13 cellular contexts compared by ENCODE assay signal in the genomic region with DNA sequence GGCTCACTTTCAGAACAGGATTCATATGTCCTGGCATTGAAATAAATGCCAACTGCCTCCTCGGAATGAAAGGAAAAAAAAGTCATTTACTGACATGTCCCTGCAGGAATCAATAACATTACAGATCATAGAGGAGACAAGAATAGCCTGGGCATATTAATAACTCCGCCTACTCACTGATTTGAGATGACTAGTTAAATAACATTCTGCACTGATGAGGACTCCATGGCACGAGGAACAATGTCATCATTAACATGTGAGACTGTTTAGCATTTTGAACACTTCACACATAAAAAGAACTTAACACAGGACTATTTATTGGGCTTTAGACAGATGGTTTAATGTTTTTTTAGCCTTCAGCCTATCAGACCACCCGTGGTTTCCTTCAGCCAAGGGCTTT.
A peak's percentile ranks its signal among the peaks of the same experiment; 100 is the strongest.
DNase-seq lines count a peak whose midpoint lies in the region; TF ChIP-seq lines count a peak whose summit lies in the region.
"Had no signal": no experiment of that assay in that cellular context is flagged by ENCODE, and none has a peak within 500 bp of the region (broad histone marks: within the 10 kb centered on the region; RNA-seq: fewer than 3 reads in every experiment).

No MANE protein-coding gene starts in this region.

- POLR2A ChIA-PET in HEK293 (lab: Yijun Ruan, JAX), result no interaction called here

- H3K9ac ChIP-seq in endodermal cell (ENCODE audit: extremely low read depth, low read length, poor library complexity, severe bottlenecking), result no peak overlapping the region
- H3K9ac ChIP-seq: GM23248 had no signal

- H3K27me3 ChIP-seq in endodermal cell (ENCODE audit: control insufficient read depth, insufficient read depth, low read length, poor library complexity, severe bottlenecking), result peaks cover 46% of the 10 kb centered on the region

- H3K36me3 Mint-ChIP-seq in glutamatergic neuron (ENCODE audit: unreplicated experiment) (no peaks in the 10 kb centered on the region), endodermal cell (ENCODE audit: low read depth) (no peaks in the 10 kb centered on the region)

- WGBS in endodermal cell (ENCODE audit: insufficient coverage in 1 of 2, insufficient read length in 1 of 2), 2 experiments, result 80 to 85% methylated on average over 2 to 4 of the region's 4 CpGs

- no peak overlapping the region for H3K27ac ChIP-seq in HEK293 (ENCODE audit: extremely low read depth, low read depth, low read length)
- H3K27ac ChIP-seq in endodermal cell (ENCODE audit: low read depth, low read length), result no peak overlapping the region
- H3K27ac ChIP-seq: 22Rv1, C4-2B, GM23248 had no signal

- peak overlapping the region; percentile 28 for H3K27ac Mint-ChIP-seq in glutamatergic neuron (ENCODE audit: unreplicated experiment)
- H3K27ac Mint-ChIP-seq in endodermal cell, result no peak overlapping the region
- H3K27ac Mint-ChIP-seq: T-helper 17 cell had no signal

- H3K4me1 Mint-ChIP-seq in glutamatergic neuron (ENCODE audit: low read depth, unreplicated experiment), result peaks cover 30% of the 10 kb centered on the region
- peaks cover 5% of the 10 kb centered on the region for H3K4me1 Mint-ChIP-seq in endodermal cell
- H3K4me1 Mint-ChIP-seq: T-helper 17 cell had no signal

- H3K4me3 ChIP-seq in HEK293 (ENCODE audit: low read depth, low read length), result no peak overlapping the region
- no peak overlapping the region for H3K4me3 ChIP-seq in endodermal cell (ENCODE audit: low read length)
- H3K4me3 ChIP-seq: GM23248 had no signal

- peaks cover 10% of the 10 kb centered on the region for H3K9me3 Mint-ChIP-seq in glutamatergic neuron (ENCODE audit: unreplicated experiment)
- no peaks in the 10 kb centered on the region for H3K9me3 Mint-ChIP-seq in endodermal cell

- H3K27me3 Mint-ChIP-seq in glutamatergic neuron (ENCODE audit: unreplicated experiment) (peaks cover 2% of the 10 kb centered on the region), endodermal cell (ENCODE audit: insufficient read depth) (peaks cover 57% of the 10 kb centered on the region)

- CTCF ChIA-PET in HEK293 (lab: Yijun Ruan, JAX), result interaction anchor here (1.1 to 1.3 kb wide), 2 partner anchors 22 to 46 kb away, joined by 4 to 6 read pairs; no protein-coding TSS in a partner anchor

- TF ChIP-seq CTCF in HEK293 (tag by site-specific recombination; IDR thresholded peaks at IDR 0.05), result no peak
- TF ChIP-seq CTCF in glutamatergic neuron (IDR thresholded peaks at IDR 0.05; ENCODE audit: partially characterized antibody, unreplicated experiment), result no peak
- TF ChIP-seq CTCF in endodermal cell (conservative IDR thresholded peaks at IDR 0.05), result no peak

- no peaks in the 10 kb centered on the region for H3K36me3 ChIP-seq in HEK293 (ENCODE audit: control insufficient read depth in 2 of 2, insufficient read depth in 1 of 2, low read length in 2 of 2)
- H3K36me3 ChIP-seq in endodermal cell (ENCODE audit: control insufficient read depth, insufficient read depth, low read length), result no peaks in the 10 kb centered on the region

- DNase-seq in DMS79 treated with DMSO at 0.1 percent for 48 hours (lab: John Stamatoyannopoulos, UW), result peak; percentile 26
- no peak for DNase-seq in DMS79 (lab: John Stamatoyannopoulos, UW)
- DNase-seq in NCI-H69 (lab: John Stamatoyannopoulos, UW), result peak; percentile 63
- DNase-seq in glutamatergic neuron, result no peak
- no peak for DNase-seq in activated naive CD4-positive, alpha-beta T cell treated with anti-CD3 and anti-CD28 coated beads, Interleukin-2, amount 50 U/mL, for 16 hours
- DNase-seq in endodermal cell, result no peak
- no peak for DNase-seq in NCI-H2029 (lab: John Stamatoyannopoulos, UW)
- DNase-seq: GM23248, MM.1S, T-helper 17 cell had no signal

- H3K4me1 ChIP-seq in HEK293 (ENCODE audit: control insufficient read depth, insufficient read depth, low read length), result peaks cover 15% of the 10 kb centered on the region
- peaks cover 8% of the 10 kb centered on the region for H3K4me1 ChIP-seq in endodermal cell (ENCODE audit: control insufficient read depth, insufficient read depth, low read length)

- H3K9me3 ChIP-seq in HEK293 (ENCODE audit: control insufficient read depth, insufficient read depth, low read depth, low read length), result no peaks in the 10 kb centered on the region
- no peaks in the 10 kb centered on the region for H3K9me3 ChIP-seq in endodermal cell (ENCODE audit: control insufficient read depth, low read length)

- H3K4me3 Mint-ChIP-seq in glutamatergic neuron (ENCODE audit: unreplicated experiment) (no peak overlapping the region), endodermal cell (no peak overlapping the region)
- H3K4me3 Mint-ChIP-seq: T-helper 17 cell had no signal

TF ChIP-seq in HEK293, 187 proteins besides CTCF, POLR2A, EP300 and RAD21:
- TF ChIP-seq ZNF16 (tag by site-specific recombination; IDR thresholded peaks at IDR 0.05; ENCODE audit: low read depth), result no peak
- peak; percentile 12; the same call in 1 of the 2 replicates for TF ChIP-seq GLIS1 (tag by site-specific recombination; IDR thresholded peaks at IDR 0.05)
- TF ChIP-seq, protein P1, sequence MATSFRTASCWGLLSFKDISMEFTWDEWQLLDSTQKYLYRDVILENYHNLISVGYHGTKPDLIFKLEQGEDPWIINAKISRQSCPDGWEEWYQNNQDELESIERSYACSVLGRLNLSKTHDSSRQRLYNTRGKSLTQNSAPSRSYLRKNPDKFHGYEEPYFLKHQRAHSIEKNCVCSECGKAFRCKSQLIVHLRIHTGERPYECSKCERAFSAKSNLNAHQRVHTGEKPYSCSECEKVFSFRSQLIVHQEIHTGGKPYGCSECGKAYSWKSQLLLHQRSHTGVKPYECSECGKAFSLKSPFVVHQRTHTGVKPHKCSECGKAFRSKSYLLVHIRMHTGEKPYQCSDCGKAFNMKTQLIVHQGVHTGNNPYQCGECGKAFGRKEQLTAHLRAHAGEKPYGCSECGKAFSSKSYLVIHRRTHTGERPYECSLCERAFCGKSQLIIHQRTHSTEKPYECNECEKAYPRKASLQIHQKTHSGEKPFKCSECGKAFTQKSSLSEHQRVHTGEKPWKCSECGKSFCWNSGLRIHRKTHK (tag by site-specific recombination; IDR thresholded peaks at IDR 0.05), result no peak

Comparison
In these comparisons a context has a peak if more than half of its experiments do, and no peak if none do; other contexts are left out.
1. DNase-seq: peak in DMS79 treated with DMSO at 0.1 percent for 48 hours (single experiment) and NCI-H69 (single experiment); none in DMS79 (single experiment), glutamatergic neuron (single experiment), activated naive CD4-positive, alpha-beta T cell treated with anti-CD3 and anti-CD28 coated beads, Interleukin-2, amount 50 U/mL, for 16 hours (single experiment), endodermal cell (single experiment) and NCI-H2029 (single experiment).